24 cellular contexts compared by ENCODE assay signal in genomic region chr20:29430531-29430930, GRCh38.
A peak's percentile ranks its signal among the peaks of the same experiment; 100 is the strongest.
DNase-seq lines count a peak whose midpoint lies in the region; ATAC-seq, FAIRE-seq and TF ChIP-seq lines count a peak whose summit lies in the region.
"Had no signal": no experiment of that assay in that cellular context is flagged by ENCODE, and none has a peak within 500 bp of the region (broad histone marks: within the 10 kb centered on the region; RNA-seq: fewer than 3 reads in every experiment).

No MANE protein-coding gene starts in this region.

- DNase-seq in SK-N-SH, result peak; percentile 31
- DNase-seq in Daoy (ENCODE audit: low read depth), result peak; percentile 40
- no peak for DNase-seq in frontal cortex (ENCODE audit: low spot score in 2 of 2)
- no peak for DNase-seq in SW480 (ENCODE audit: low spot score)
- DNase-seq: 8988T; ACHN; AML-193; C1 segment of cervical spinal cord; Calu3; CD4-positive, alpha-beta memory T cell; COR-L47; DMS53; DMS79 treated with DMSO at 0.1 percent for 48 hours; GDM1; GM23248; H7; HCEC 1CT had no signal

- peak overlapping the region; percentile 39 for H3K4me3 Mint-ChIP-seq in dendritic cell treated with granulocyte-macrophage colony-stimulating factor and Interleukin-4, amounts not matched to agents 40 ng/mL and 50 ng/mL, for 4 days
- H3K4me3 Mint-ChIP-seq: CD4-positive, alpha-beta memory T cell had no signal

- POLR2A ChIA-PET in SK-N-SH (lab: Yijun Ruan, JAX), result no interaction called here

- H3K9me2 ChIP-seq in SK-N-SH, result no peaks in the 10 kb centered on the region

- H3K4me1 ChIP-seq in SK-N-SH (ENCODE audit: control insufficient read depth in 1 of 2, insufficient read depth in 2 of 2, low read depth in 1 of 2, low read length in 1 of 2), result peaks cover 0 to 4% of the 10 kb centered on the region in 2 experiments; a peak in 1 of 4 replicates
- H3K4me1 ChIP-seq: A549 had no signal

- 13% methylated on average over 8 of the region's 43 CpGs for WGBS in SK-N-SH (ENCODE audit: low lambda C conversion rate)

- H3K36me3 ChIP-seq in SK-N-SH (replicated peaks in 1 of 2; ENCODE audit: control insufficient read depth in 1 of 2, insufficient read depth in 2 of 2, low read length in 1 of 2), result no peaks in the 10 kb centered on the region

- no peak overlapping the region for H3K27ac ChIP-seq in SK-N-SH (ENCODE audit: low read depth in 2 of 2, low read length in 1 of 2)
- H3K27ac ChIP-seq: A549, GM23248 had no signal

- no peaks in the 10 kb centered on the region for H3K9me3 Mint-ChIP-seq in dendritic cell treated with granulocyte-macrophage colony-stimulating factor and Interleukin-4, amounts not matched to agents 40 ng/mL and 50 ng/mL, for 4 days

- TF ChIP-seq CTCF in SK-N-SH (IDR thresholded peaks at IDR 0.05), result no peak

- no peak overlapping the region for H3K27ac Mint-ChIP-seq in dendritic cell treated with granulocyte-macrophage colony-stimulating factor and Interleukin-4, amounts not matched to agents 40 ng/mL and 50 ng/mL, for 4 days
- H3K27ac Mint-ChIP-seq: CD4-positive, alpha-beta memory T cell had no signal

- no peaks in the 10 kb centered on the region for H3K9me3 ChIP-seq in SK-N-SH
- H3K9me3 ChIP-seq: A549 had no signal

- H3K9ac ChIP-seq in SK-N-SH, result no peak overlapping the region
- H3K9ac ChIP-seq: GM23248 had no signal

- no peak for TF ChIP-seq EP300 in SK-N-SH (IDR thresholded peaks at IDR 0.05; ENCODE audit: borderline replicate concordance in 1 of 2, low read depth in 1 of 2, low read length in 1 of 2)

- peaks cover 7% of the 10 kb centered on the region for H3K4me1 Mint-ChIP-seq in dendritic cell treated with granulocyte-macrophage colony-stimulating factor and Interleukin-4, amounts not matched to agents 40 ng/mL and 50 ng/mL, for 4 days (ENCODE audit: low read depth)

- intact Hi-C loops in dendritic cell treated with granulocyte-macrophage colony-stimulating factor and Interleukin-4, amounts not matched to agents 40 ng/mL and 50 ng/mL, for 4 days (cut with micrococcal nuclease), result no loop called here

- H4K20me1 ChIP-seq in SK-N-SH (ENCODE audit: insufficient read depth), result no peaks in the 10 kb centered on the region

- peak overlapping the region in 1 of 2 experiments; percentile 29; a peak in 1 of 4 replicates for H3K4me3 ChIP-seq in SK-N-SH (ENCODE audit: low read depth in 2 of 2, low read length in 1 of 2)
- H3K4me3 ChIP-seq: A549, GM12878, GM23248 had no signal

- no peaks in the 10 kb centered on the region for H3K36me3 Mint-ChIP-seq in dendritic cell treated with granulocyte-macrophage colony-stimulating factor and Interleukin-4, amounts not matched to agents 40 ng/mL and 50 ng/mL, for 4 days (ENCODE audit: low read depth)
- H3K36me3 Mint-ChIP-seq: CD4-positive, alpha-beta memory T cell had no signal

- H3K27me3 Mint-ChIP-seq in dendritic cell treated with granulocyte-macrophage colony-stimulating factor and Interleukin-4, amounts not matched to agents 40 ng/mL and 50 ng/mL, for 4 days, result peaks cover 36% of the 10 kb centered on the region

- CTCF ChIA-PET in SK-N-SH (lab: Yijun Ruan, JAX), result interaction anchor here (0.7 to 0.9 kb wide), 2 partner anchors 13 to 17 kb away, joined by 3 to 4 read pairs; no protein-coding TSS in a partner anchor

- H3K4me2 ChIP-seq in SK-N-SH, result 0 out of 2 replicates have a peak overlapping the region, but pooled peaks have one; percentile 47
- H3K4me2 ChIP-seq: A549 had no signal

- no peak overlapping the region for H2AFZ ChIP-seq in SK-N-SH (ENCODE audit: low read depth)
- H2AFZ ChIP-seq: GM23248 had no signal

- H3K79me2 ChIP-seq in SK-N-SH (ENCODE audit: insufficient read depth), result no peaks in the 10 kb centered on the region

- FAIRE-seq in frontal cortex (lab: Jason Lieb, UNC), result no peak
- FAIRE-seq: A549, GM12878, GM19239, H1 had no signal

- ATAC-seq in SK-N-SH treated with all-trans-retinoic acid at 6 μM for 48 hours (no peak), HG03108 (IDR thresholded peaks at IDR 0.05; ENCODE audit: unreplicated experiment) (no peak)
- ATAC-seq: A549, GM12878 had no signal

- no peaks in the 10 kb centered on the region for H3F3A ChIP-seq in SK-N-SH (replicated peaks; ENCODE audit: insufficient read depth)

- no peak for TF ChIP-seq RAD21 in SK-N-SH (IDR thresholded peaks at IDR 0.05; ENCODE audit: low read length)

- peaks cover 22% of the 10 kb centered on the region; the same call in 1 of the 2 replicates for H3K27me3 ChIP-seq in SK-N-SH (ENCODE audit: insufficient read depth)

TF ChIP-seq in SK-N-SH, 30 proteins besides CTCF, POLR2A, EP300 and RAD21 (continues in another document):
- TF ChIP-seq FOSL2 (IDR thresholded peaks at IDR 0.05; ENCODE audit: borderline replicate concordance, low read depth) (no peak), GABPA (IDR thresholded peaks at IDR 0.05; ENCODE audit: low read depth) (no peak), MEF2A (IDR thresholded peaks at IDR 0.05; ENCODE audit: borderline replicate concordance, low read depth) (no peak), NRF1 (IDR thresholded peaks at IDR 0.05; ENCODE audit: low read depth, low read length) (no peak), CHD2 (IDR thresholded peaks at IDR 0.05; ENCODE audit: low read length, partially characterized antibody) (no peak), GATA2 (CRISPR knock-in tag; IDR thresholded peaks at IDR 0.05) (no peak), TEAD4 (IDR thresholded peaks at IDR 0.05; ENCODE audit: borderline replicate concordance, insufficient read depth) (no peak), RCOR1 (IDR thresholded peaks at IDR 0.05; ENCODE audit: low read length) (no peak), MAX (IDR thresholded peaks at IDR 0.05; ENCODE audit: low read depth) (no peak), TAF1 (IDR thresholded peaks at IDR 0.05; ENCODE audit: borderline replicate concordance, low read depth, low read length) (no peak), IRF3 (IDR thresholded peaks at IDR 0.05; ENCODE audit: low read depth, low read length) (no peak), JUND (IDR thresholded peaks at IDR 0.05) (no peak), MXI1 (IDR thresholded peaks at IDR 0.05; ENCODE audit: low read depth, low read length) (no peak), FOXM1 (IDR thresholded peaks at IDR 0.05; ENCODE audit: low read depth) (no peak), YY1 (IDR thresholded peaks at IDR 0.05; ENCODE audit: low read depth) (no peak)

TF ChIP-seq in SK-N-SH treated with all-trans-retinoic acid at 6 μM for 48 hours, 23 proteins besides CTCF, POLR2A, EP300 and RAD21:
- no peak for TF ChIP-seq ZFP30 (CRISPR knock-in tag; IDR thresholded peaks at IDR 0.05)
- TF ChIP-seq TSHZ2 (CRISPR knock-in tag; IDR thresholded peaks at IDR 0.05), result no peak

Comparison
In these comparisons a context has a peak if more than half of its experiments do, and no peak if none do; other contexts are left out.
1. DNase-seq: peak in SK-N-SH (single experiment) and Daoy (single experiment); none in frontal cortex (0 of 2) and SW480 (single experiment).